18 cellular contexts compared by ENCODE assay signal in genomic region chr17:73282629-73283028, GRCh38. TPM values are rescaled to one million over a fixed set of nuclear protein-coding genes. Genes with fewer than 3 reads are reported as not detected.
A peak's percentile ranks its signal among the peaks of the same experiment; 100 is the strongest.
DNase-seq lines count a peak whose midpoint lies in the region; ATAC-seq and TF ChIP-seq lines count a peak whose summit lies in the region.
"Had no signal": no experiment of that assay in that cellular context is flagged by ENCODE, and none has a peak within 500 bp of the region (broad histone marks: within the 10 kb centered on the region; RNA-seq: fewer than 3 reads in every experiment).

No MANE protein-coding gene starts in this region.

- H3K4me3 ChIP-seq in NT2/D1 (ENCODE audit: insufficient read length, low read depth) = no peak overlapping the region
- H3K4me3 ChIP-seq in body of pancreas = no peak overlapping the region
- no peak overlapping the region for H3K4me3 ChIP-seq in tibial artery
- H3K4me3 ChIP-seq in adrenal gland = no peak overlapping the region
- H3K4me3 ChIP-seq: SJSA1 had no signal

- H3K4me1 ChIP-seq in NT2/D1 (ENCODE audit: insufficient read depth, insufficient read length) (peaks cover 13% of the 10 kb centered on the region), body of pancreas (peaks cover 73% of the 10 kb centered on the region), tibial artery (peaks cover 5 to 70% (median 59%) of the 10 kb centered on the region in 4 donors), adrenal gland (replicated peaks in 1 of 2) (peaks cover 33 to 76% of the 10 kb centered on the region in 2 donors)

- ATAC-seq in body of pancreas = no peak
- no peak for ATAC-seq in GM18505 (IDR thresholded peaks at IDR 0.05; ENCODE audit: unreplicated experiment)
- ATAC-seq: Panc1 had no signal

- H3K4me3 Mint-ChIP-seq in nephron progenitor cell = peak overlapping the region; percentile 40
- H3K4me3 Mint-ChIP-seq: CD8-positive, alpha-beta memory T cell had no signal

- H3K9me3 ChIP-seq in NT2/D1 (ENCODE audit: insufficient read depth, low read length) = no peaks in the 10 kb centered on the region
- H3K9me3 ChIP-seq in body of pancreas = no peaks in the 10 kb centered on the region
- no peaks in the 10 kb centered on the region for H3K9me3 ChIP-seq in tibial artery
- H3K9me3 ChIP-seq in adrenal gland (replicated peaks in 1 of 3) = no peaks in the 10 kb centered on the region
- H3K9me3 ChIP-seq: SJSA1 had no signal

- H3K27ac ChIP-seq in body of pancreas = peak overlapping the region in 3 of 4 donors; percentile 25 to 79 (median 78)
- H3K27ac ChIP-seq in tibial artery = peak overlapping the region; percentile 76 to 87
- peak overlapping the region in 1 of 5 donors; percentile 96 for H3K27ac ChIP-seq in adrenal gland
- H3K27ac ChIP-seq: SJSA1 had no signal

- TF ChIP-seq CTCF in body of pancreas (IDR thresholded peaks at IDR 0.05) = no peak
- no peak for TF ChIP-seq CTCF in nephron progenitor cell (IDR thresholded peaks at IDR 0.05)
- TF ChIP-seq CTCF in tibial artery (IDR thresholded peaks at IDR 0.05) = no peak
- no peak for TF ChIP-seq CTCF in adrenal gland (IDR thresholded peaks at IDR 0.05)

- H3K27ac Mint-ChIP-seq in nephron progenitor cell = peak overlapping the region; percentile 66

- H3K36me3 ChIP-seq in NT2/D1 (ENCODE audit: insufficient read depth, insufficient read length, low read length) = peaks cover 42% of the 10 kb centered on the region
- H3K36me3 ChIP-seq in body of pancreas (replicated peaks in 1 of 2; ENCODE audit: insufficient read depth in 1 of 2, low read depth in 2 of 2) = peaks cover 18 to 19% of the 10 kb centered on the region in 2 donors
- peaks cover 12 to 34% (median 16%) of the 10 kb centered on the region in 3 donors for H3K36me3 ChIP-seq in tibial artery
- peaks cover 0 to 28% of the 10 kb centered on the region in 2 donors for H3K36me3 ChIP-seq in adrenal gland (replicated peaks in 1 of 2)

- H3K36me3 Mint-ChIP-seq in nephron progenitor cell (ENCODE audit: low read depth) = peaks cover 22% of the 10 kb centered on the region
- H3K36me3 Mint-ChIP-seq: CD8-positive, alpha-beta memory T cell had no signal

- intact Hi-C loops in body of pancreas (cut with DNase I) (no loop called here), tibial artery (cut with DNase I; ENCODE audit: low total_unique reads) (no loop called here), adrenal gland (cut with DNase I) (no loop called here)

- DNase-seq in NT2/D1 (ENCODE audit: low read depth, low spot score) = no peak
- no peak for DNase-seq in body of pancreas
- DNase-seq in nephron progenitor cell = no peak
- no peak for DNase-seq in tibial artery
- DNase-seq in kidney glomerular epithelial cell (lab: John Stamatoyannopoulos, UW) = no peak
- DNase-seq in adrenal gland = no peak
- DNase-seq: ACHN; C1 segment of cervical spinal cord; Calu3; CD8-positive, alpha-beta memory T cell; DMS153; Karpas-422; NCI-H1694 had no signal

- H3K4me1 Mint-ChIP-seq in nephron progenitor cell = peaks cover 70% of the 10 kb centered on the region
- H3K4me1 Mint-ChIP-seq: CD8-positive, alpha-beta memory T cell had no signal

- 82 to 83% methylated on average over 9 of the region's 9 CpGs for WGBS in body of pancreas, 2 donors
- WGBS in adrenal gland, 4 donors = 83 to 91% (median 89%) methylated on average over 9 of the region's 9 CpGs

- TF ChIP-seq POLR2A in body of pancreas (IDR thresholded peaks at IDR 0.05) (no peak), adrenal gland (IDR thresholded peaks at IDR 0.05) (no peak), GM18505 (IDR thresholded peaks at IDR 0.05; ENCODE audit: borderline replicate concordance, extremely low read depth, insufficient read depth, insufficient read length) (no peak)

- no peaks in the 10 kb centered on the region for H3K27me3 ChIP-seq in NT2/D1 (ENCODE audit: insufficient read depth, insufficient read length)
- H3K27me3 ChIP-seq in body of pancreas = no peaks in the 10 kb centered on the region
- H3K27me3 ChIP-seq in tibial artery = no peaks in the 10 kb centered on the region
- H3K27me3 ChIP-seq in adrenal gland = no peaks in the 10 kb centered on the region
- H3K27me3 ChIP-seq: SJSA1 had no signal

- H3K27me3 Mint-ChIP-seq in nephron progenitor cell (ENCODE audit: low read depth, poor library complexity) = peaks cover 3% of the 10 kb centered on the region

- no peaks in the 10 kb centered on the region for H3K9me3 Mint-ChIP-seq in nephron progenitor cell
- H3K9me3 Mint-ChIP-seq: CD8-positive, alpha-beta memory T cell had no signal

- H3K9ac ChIP-seq in NT2/D1 (ENCODE audit: insufficient read length, low read depth) = peak overlapping the region; percentile 42

RNA-seq across cellular contexts. Expression of gene CPSF4L, which starts 20.9 kb away (rescaled TPM):
- total RNA-seq in body of pancreas (not detected), adrenal gland (not detected)
- not detected for polyA plus RNA-seq in adrenal gland
- total RNA-seq: Calu3; CD8-positive, alpha-beta memory T cell; M059J; NCI-H460 had no signal
- polyA plus RNA-seq: CD8-positive, alpha-beta memory T cell had no signal

RNA-seq across cellular contexts. Expression of gene CDC42EP4, which starts 29.2 kb away (rescaled TPM):
- 10 to 100 TPM; 47.0 to 60.6 TPM for total RNA-seq in body of pancreas
- total RNA-seq in adrenal gland = 100 to 1,000 TPM in 6 of 8 donors, 10 to 100 TPM in 2; 87.4 to 172 (median 118) TPM
- 10 to 100 TPM; 24.4 to 43.0 (median 37.6) TPM for polyA plus RNA-seq in adrenal gland
